1 cellular context compared by ENCODE assay signal in the genomic region with DNA sequence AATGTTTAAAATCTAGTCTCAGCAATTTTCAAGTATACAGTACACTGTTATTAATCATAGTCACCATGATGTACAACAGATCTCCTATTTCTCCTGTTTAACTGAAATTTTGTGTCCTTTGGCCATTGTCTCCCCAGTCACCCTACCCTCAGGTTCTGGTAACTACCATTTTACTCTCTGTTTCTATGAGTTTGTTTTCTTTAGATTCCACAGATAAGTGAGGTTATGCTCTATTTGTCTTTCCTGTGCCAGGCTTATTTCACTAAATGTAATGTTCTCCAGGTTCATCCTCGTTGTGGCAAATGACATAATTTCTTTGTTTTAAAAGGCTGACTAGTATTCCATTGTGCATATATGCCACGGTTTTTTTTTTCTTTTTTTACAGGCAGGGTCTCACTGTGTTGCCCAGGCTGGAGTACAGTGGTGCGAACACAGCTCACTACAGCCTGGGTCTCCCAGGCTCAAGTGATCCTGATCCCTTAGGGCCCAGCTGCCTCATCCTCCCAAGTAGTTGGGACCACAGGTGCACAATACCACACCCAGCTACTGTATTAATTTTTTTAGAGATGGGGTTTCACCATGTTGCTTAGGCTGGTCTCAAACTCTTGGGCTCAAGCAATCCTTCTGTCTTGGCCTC.
TF ChIP-seq lines count a peak whose summit lies in the region.

No MANE protein-coding gene starts in this region.

TF ChIP-seq in HEK293, 187 proteins besides CTCF, POLR2A, EP300 and RAD21:
- TF ChIP-seq ZNF121 (tag by site-specific recombination; IDR thresholded peaks at IDR 0.05), result peak; percentile 76
- no peak for TF ChIP-seq YY2 (tag by site-specific recombination; IDR thresholded peaks at IDR 0.05)
- no peak for TF ChIP-seq ZNF398 (tag by site-specific recombination; IDR thresholded peaks at IDR 0.05)
- TF ChIP-seq, protein P1, sequence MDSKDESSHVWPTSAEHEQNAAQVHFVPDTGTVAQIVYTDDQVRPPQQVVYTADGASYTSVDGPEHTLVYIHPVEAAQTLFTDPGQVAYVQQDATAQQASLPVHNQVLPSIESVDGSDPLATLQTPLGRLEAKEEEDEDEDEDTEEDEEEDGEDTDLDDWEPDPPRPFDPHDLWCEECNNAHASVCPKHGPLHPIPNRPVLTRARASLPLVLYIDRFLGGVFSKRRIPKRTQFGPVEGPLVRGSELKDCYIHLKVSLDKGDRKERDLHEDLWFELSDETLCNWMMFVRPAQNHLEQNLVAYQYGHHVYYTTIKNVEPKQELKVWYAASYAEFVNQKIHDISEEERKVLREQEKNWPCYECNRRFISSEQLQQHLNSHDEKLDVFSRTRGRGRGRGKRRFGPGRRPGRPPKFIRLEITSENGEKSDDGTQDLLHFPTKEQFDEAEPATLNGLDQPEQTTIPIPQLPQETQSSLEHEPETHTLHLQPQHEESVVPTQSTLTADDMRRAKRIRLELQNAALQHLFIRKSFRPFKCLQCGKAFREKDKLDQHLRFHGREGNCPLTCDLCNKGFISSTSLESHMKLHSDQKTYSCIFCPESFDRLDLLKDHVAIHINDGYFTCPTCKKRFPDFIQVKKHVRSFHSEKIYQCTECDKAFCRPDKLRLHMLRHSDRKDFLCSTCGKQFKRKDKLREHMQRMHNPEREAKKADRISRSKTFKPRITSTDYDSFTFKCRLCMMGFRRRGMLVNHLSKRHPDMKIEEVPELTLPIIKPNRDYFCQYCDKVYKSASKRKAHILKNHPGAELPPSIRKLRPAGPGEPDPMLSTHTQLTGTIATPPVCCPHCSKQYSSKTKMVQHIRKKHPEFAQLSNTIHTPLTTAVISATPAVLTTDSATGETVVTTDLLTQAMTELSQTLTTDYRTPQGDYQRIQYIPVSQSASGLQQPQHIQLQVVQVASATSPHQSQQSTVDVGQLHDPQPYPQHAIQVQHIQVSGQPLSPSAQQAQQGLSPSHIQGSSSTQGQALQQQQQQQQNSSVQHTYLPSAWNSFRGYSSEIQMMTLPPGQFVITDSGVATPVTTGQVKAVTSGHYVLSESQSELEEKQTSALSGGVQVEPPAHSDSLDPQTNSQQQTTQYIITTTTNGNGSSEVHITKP (tag by site-specific recombination; IDR thresholded peaks at IDR 0.05), result 0 out of 2 replicates have a peak, but pooled peaks have one; percentile 56
- TF ChIP-seq, protein P2, sequence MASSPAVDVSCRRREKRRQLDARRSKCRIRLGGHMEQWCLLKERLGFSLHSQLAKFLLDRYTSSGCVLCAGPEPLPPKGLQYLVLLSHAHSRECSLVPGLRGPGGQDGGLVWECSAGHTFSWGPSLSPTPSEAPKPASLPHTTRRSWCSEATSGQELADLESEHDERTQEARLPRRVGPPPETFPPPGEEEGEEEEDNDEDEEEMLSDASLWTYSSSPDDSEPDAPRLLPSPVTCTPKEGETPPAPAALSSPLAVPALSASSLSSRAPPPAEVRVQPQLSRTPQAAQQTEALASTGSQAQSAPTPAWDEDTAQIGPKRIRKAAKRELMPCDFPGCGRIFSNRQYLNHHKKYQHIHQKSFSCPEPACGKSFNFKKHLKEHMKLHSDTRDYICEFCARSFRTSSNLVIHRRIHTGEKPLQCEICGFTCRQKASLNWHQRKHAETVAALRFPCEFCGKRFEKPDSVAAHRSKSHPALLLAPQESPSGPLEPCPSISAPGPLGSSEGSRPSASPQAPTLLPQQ (tag by site-specific recombination; IDR thresholded peaks at IDR 0.05), result no peak
